ENCODE assay signal across 17 cellular contexts in genomic region chr16:56605475-56605874, GRCh38. TPM values are rescaled to one million over a fixed set of nuclear protein-coding genes. Genes with fewer than 3 reads are reported as not detected.
DNase-seq lines count a peak whose midpoint lies in the region; ATAC-seq, FAIRE-seq and TF ChIP-seq lines count a peak whose summit lies in the region.
"Had no signal": no experiment of that assay in that cellular context is flagged by ENCODE, and none has a peak within 500 bp of the region (broad histone marks: within the 10 kb centered on the region; RNA-seq: fewer than 3 reads in every experiment).

No MANE protein-coding gene starts in this region.

- no peak for TF ChIP-seq CTCF in CD8-positive, alpha-beta T cell (IDR thresholded peaks at IDR 0.05)
- TF ChIP-seq CTCF in ascending aorta (IDR thresholded peaks at IDR 0.05): no peak
- no peak for TF ChIP-seq CTCF in keratinocyte (optimal IDR thresholded peaks at IDR 0.05 in 1 of 3, IDR thresholded peaks at IDR 0.05 in 1 of 3, conservative IDR thresholded peaks at IDR 0.05 in 1 of 3; ENCODE audit: extremely low read depth in 1 of 3, insufficient read depth in 2 of 3, low read length in 3 of 3)
- no peak for TF ChIP-seq CTCF in neural progenitor cell (IDR thresholded peaks at IDR 0.05)

- H3K9me3 Mint-ChIP-seq in CD8-positive, alpha-beta T cell: no peaks in the 10 kb centered on the region
- no peaks in the 10 kb centered on the region for H3K9me3 Mint-ChIP-seq in neural progenitor cell
- H3K9me3 Mint-ChIP-seq: activated T-helper 1 cell treated with anti-CD3 and anti-CD28 coated beads, Interleukin-12 subunit alpha, Interleukin-12 subunit beta, Interleukin-2, Interleukin-4 antibody, amounts not matched to agents 30 ng/mL and 10 ng/mL and 1 ng/mL, durations not matched to agents 14 hours and 24 hours and 36 hours had no signal

- CTCF ChIA-PET in CD8-positive, alpha-beta T cell (lab: Charles Lee): interaction anchor here (0.9 to 4.8 kb wide), 5 partner anchors 29 to 96 kb away, joined by 3 to 27 read pairs (median 4); partner anchors contain the start of gene MT1G

- no peak overlapping the region for H3K4me3 ChIP-seq in CD8-positive, alpha-beta T cell (ENCODE audit: low read depth, low read length)
- no peak overlapping the region for H3K4me3 ChIP-seq in ascending aorta
- no peak overlapping the region for H3K4me3 ChIP-seq in keratinocyte (ENCODE audit: control insufficient read depth in 2 of 3, extremely low read depth in 1 of 3, insufficient read depth in 2 of 3, low read depth in 1 of 3, low read length in 3 of 3)
- no peak overlapping the region for H3K4me3 ChIP-seq in skeletal muscle satellite cell (ENCODE audit: low read length)
- H3K4me3 ChIP-seq in neural progenitor cell: no peak overlapping the region

- peak overlapping the region; percentile 81 for H3K4me2 ChIP-seq in keratinocyte (ENCODE audit: control insufficient read depth, extremely low read depth, insufficient read depth, low read depth, low read length)
- peak overlapping the region; percentile 85 for H3K4me2 ChIP-seq in skeletal muscle satellite cell (ENCODE audit: low read length)
- no peak overlapping the region for H3K4me2 ChIP-seq in neural progenitor cell

- dilution Hi-C loops in keratinocyte (cut with MboI; ENCODE audit: extremely low pct_ligation_motif_present, low sequenced_read_pairs): no loop called here

- peaks cover 26% of the 10 kb centered on the region for H3K4me1 ChIP-seq in CD8-positive, alpha-beta T cell (ENCODE audit: insufficient read depth, low read length)
- H3K4me1 ChIP-seq in ascending aorta: peaks cover 5 to 23% of the 10 kb centered on the region in 2 donors
- H3K4me1 ChIP-seq in keratinocyte (ENCODE audit: control insufficient read depth, extremely low read depth, insufficient read depth, low read length): peaks cover 38% of the 10 kb centered on the region
- H3K4me1 ChIP-seq in skeletal muscle satellite cell (ENCODE audit: control insufficient read depth, insufficient read depth, low read length): peaks cover 33% of the 10 kb centered on the region
- H3K4me1 ChIP-seq in neural progenitor cell: peaks cover 18% of the 10 kb centered on the region

- peaks cover 2% of the 10 kb centered on the region for H3K36me3 Mint-ChIP-seq in CD8-positive, alpha-beta T cell
- no peaks in the 10 kb centered on the region for H3K36me3 Mint-ChIP-seq in neural progenitor cell

- no peak for ATAC-seq in CD8-positive, alpha-beta T cell
- ATAC-seq in HG02973 (IDR thresholded peaks at IDR 0.05; ENCODE audit: unreplicated experiment): no peak
- ATAC-seq: T-helper 17 cell had no signal

- intact Hi-C loops in CD8-positive, alpha-beta T cell (cut with DNase I, micrococcal nuclease): loop anchor here in 1 of 2 experiments (5.0 to 10.0 kb wide), 3 partner anchors 37 to 579 kb away; partner anchors contain the start of genes PSME3IP1 and RSPRY1
- intact Hi-C loops in ascending aorta (cut with DNase I): loop anchor here (5.0 kb wide), 2 partner anchors 153 to 327 kb away; partner anchors contain the start of genes HERPUD1, NUDT21 and OGFOD1

- H3K79me2 ChIP-seq in keratinocyte (ENCODE audit: control insufficient read depth, insufficient read depth, low read length): no peaks in the 10 kb centered on the region
- H3K79me2 ChIP-seq in neural progenitor cell (ENCODE audit: low read depth): no peaks in the 10 kb centered on the region

- no peaks in the 10 kb centered on the region for H3K36me3 ChIP-seq in CD8-positive, alpha-beta T cell (ENCODE audit: insufficient read depth, low read length)
- H3K36me3 ChIP-seq in ascending aorta (no peaks in the 10 kb centered on the region), keratinocyte (ENCODE audit: control insufficient read depth in 2 of 2, extremely low read depth in 1 of 2, insufficient read depth in 2 of 2, low read length in 2 of 2) (no peaks in the 10 kb centered on the region), skeletal muscle satellite cell (ENCODE audit: insufficient read depth, low read length) (no peaks in the 10 kb centered on the region), neural progenitor cell (no peaks in the 10 kb centered on the region)

- peak overlapping the region; percentile 94 for H3K27ac Mint-ChIP-seq in CD8-positive, alpha-beta T cell
- H3K27ac Mint-ChIP-seq in neural progenitor cell: no peak overlapping the region
- H3K27ac Mint-ChIP-seq: activated T-helper 1 cell treated with anti-CD3 and anti-CD28 coated beads, Interleukin-12 subunit alpha, Interleukin-12 subunit beta, Interleukin-2, Interleukin-4 antibody, amounts not matched to agents 30 ng/mL and 10 ng/mL and 1 ng/mL, durations not matched to agents 14 hours and 24 hours and 36 hours; T-helper 17 cell had no signal

- H3K27me3 Mint-ChIP-seq in CD8-positive, alpha-beta T cell (ENCODE audit: low read depth): peaks cover 4% of the 10 kb centered on the region
- peaks cover 10% of the 10 kb centered on the region for H3K27me3 Mint-ChIP-seq in neural progenitor cell (ENCODE audit: insufficient read depth, low read depth)

- H3K9me3 ChIP-seq in CD8-positive, alpha-beta T cell (ENCODE audit: low read length): no peaks in the 10 kb centered on the region
- H3K9me3 ChIP-seq in ascending aorta (no peaks in the 10 kb centered on the region), keratinocyte (ENCODE audit: control insufficient read depth, low read depth, low read length) (no peaks in the 10 kb centered on the region), skeletal muscle satellite cell (replicated peaks; ENCODE audit: low read length) (no peaks in the 10 kb centered on the region), neural progenitor cell (ENCODE audit: low read depth) (no peaks in the 10 kb centered on the region)

- no peaks in the 10 kb centered on the region for H3K9me1 ChIP-seq in keratinocyte (ENCODE audit: control insufficient read depth, extremely low read depth, insufficient read depth, low read length)

- H3K27ac ChIP-seq in CD8-positive, alpha-beta T cell (ENCODE audit: low read depth, low read length): no peak overlapping the region
- H3K27ac ChIP-seq in ascending aorta (peak overlapping the region; percentile 87 to 92), keratinocyte (ENCODE audit: control insufficient read depth, insufficient read depth, low read length) (peak overlapping the region; percentile 95), neural progenitor cell (no peak overlapping the region)

- H3K4me3 Mint-ChIP-seq in CD8-positive, alpha-beta T cell: no peak overlapping the region
- no peak overlapping the region for H3K4me3 Mint-ChIP-seq in neural progenitor cell
- H3K4me3 Mint-ChIP-seq: activated T-helper 1 cell treated with anti-CD3 and anti-CD28 coated beads, Interleukin-12 subunit alpha, Interleukin-12 subunit beta, Interleukin-2, Interleukin-4 antibody, amounts not matched to agents 30 ng/mL and 10 ng/mL and 1 ng/mL, durations not matched to agents 14 hours and 24 hours and 36 hours; T-helper 17 cell had no signal

- DNase-seq in CD8-positive, alpha-beta T cell: no peak
- DNase-seq in ascending aorta (ENCODE audit: low spot score in 2 of 2) (no peak), keratinocyte (ENCODE audit: low read depth, low spot score) (no peak), retina (no peak), anterior cingulate cortex (lab: John Stamatoyannopoulos, UW) (no peak), neural progenitor cell (ENCODE audit: low spot score) (no peak)
- DNase-seq: activated CD4-positive, alpha-beta T cell treated with anti-CD3 and anti-CD28 coated beads for 4 hours; AML-193; DMS79 treated with DMSO at 0.1 percent for 48 hours; MM.1S; OCI-M1; T-helper 17 cell had no signal

- no peak for FAIRE-seq in keratinocyte (lab: Jason Lieb, UNC)
- FAIRE-seq: islet of Langerhans had no signal

- H4K20me1 ChIP-seq in keratinocyte (ENCODE audit: control insufficient read depth, extremely low read depth, insufficient read depth, low read length) (no peaks in the 10 kb centered on the region), neural progenitor cell (ENCODE audit: low read depth) (peaks cover 19% of the 10 kb centered on the region)

- H3K9ac ChIP-seq in keratinocyte (ENCODE audit: control insufficient read depth, extremely low read depth, insufficient read depth, low read length): no peak overlapping the region
- H3K9ac ChIP-seq in skeletal muscle satellite cell (ENCODE audit: low read depth, low read length): peak overlapping the region; percentile 88
- no peak overlapping the region for H3K9ac ChIP-seq in neural progenitor cell

- no peak overlapping the region for H2AFZ ChIP-seq in keratinocyte (ENCODE audit: control insufficient read depth, low read length)
- no peak overlapping the region for H2AFZ ChIP-seq in neural progenitor cell (replicated peaks)

- H3K4me1 Mint-ChIP-seq in CD8-positive, alpha-beta T cell (ENCODE audit: low read depth): peaks cover 37% of the 10 kb centered on the region
- peaks cover 28% of the 10 kb centered on the region for H3K4me1 Mint-ChIP-seq in neural progenitor cell

- peaks cover 28% of the 10 kb centered on the region for H3F3A ChIP-seq in neural progenitor cell (ENCODE audit: low read depth)

- POLR2A ChIA-PET in CD8-positive, alpha-beta T cell (lab: Charles Lee): interaction anchor here (1.2 to 2.2 kb wide), 2 partner anchors 18 to 48 kb away, joined by 5 read pairs; no protein-coding TSS in a partner anchor

- no peaks in the 10 kb centered on the region for H3K27me3 ChIP-seq in CD8-positive, alpha-beta T cell (ENCODE audit: insufficient read depth, low read length)
- H3K27me3 ChIP-seq in ascending aorta (no peaks in the 10 kb centered on the region), keratinocyte (ENCODE audit: control insufficient read depth, extremely low read depth, insufficient read depth, low read length) (no peaks in the 10 kb centered on the region), skeletal muscle satellite cell (ENCODE audit: control insufficient read depth, insufficient read depth, low read length) (no peaks in the 10 kb centered on the region), neural progenitor cell (peaks cover 94% of the 10 kb centered on the region)

RNA-seq across cellular contexts. Expression of gene MT2A, which starts 2.9 kb away (rescaled TPM):
- 10 to 100 TPM; 71.0 to 95.7 TPM for total RNA-seq in CD8-positive, alpha-beta T cell
- total RNA-seq in ascending aorta (602 TPM), neural progenitor cell (ENCODE audit: low replicate concordance) (1.3 TPM in 1 of 2 replicates, not detected in the other)
- polyA plus RNA-seq in keratinocyte: 489 to 1,016 TPM (median 990 TPM) in 3 replicates
- polyA plus RNA-seq in keratinocyte (2011; ENCODE audit: low read depth): 310 TPM
- polyA plus RNA-seq in keratinocyte (2011; cell fraction: cytosol; rRNA removed): 741 and 1,546 TPM in 2 replicates
- polyA plus RNA-seq in keratinocyte (2011; cell fraction: nucleus; rRNA removed): 335 and 470 TPM in 2 replicates
- 2,479 and 10,771 TPM in 2 replicates for polyA plus RNA-seq in keratinocyte (2012; ENCODE audit: low replicate concordance)
- polyA minus RNA-seq in keratinocyte: 401 to 1,828 TPM (median 417 TPM) in 3 replicates
- 2,677 TPM for polyA minus RNA-seq in keratinocyte (2011; cell fraction: cytosol; rRNA and poly(A)+ RNA removed)
- polyA minus RNA-seq in keratinocyte (2011; cell fraction: nucleus; rRNA and poly(A)+ RNA removed): 152 and 202 TPM in 2 replicates
- 524 and 636 TPM in 2 replicates for total RNA-seq in skeletal muscle satellite cell (2012; rRNA removed)
- polyA plus RNA-seq: neural cell had no signal

RNA-seq across cellular contexts. Expression of gene MT3, which starts 16.1 kb away (rescaled TPM):
- total RNA-seq in CD8-positive, alpha-beta T cell: 1 to 10 TPM in 1 of 2 experiments, under 1 TPM in 1; 1.00 to 1.8 TPM
- total RNA-seq in ascending aorta: not detected
- not detected in 3 replicates for polyA plus RNA-seq in keratinocyte
- not detected for polyA plus RNA-seq in keratinocyte (2011; ENCODE audit: low read depth)
- not detected in 2 replicates for polyA plus RNA-seq in keratinocyte (2011; cell fraction: cytosol; rRNA removed)
- polyA plus RNA-seq in keratinocyte (2011; cell fraction: nucleus; rRNA removed): not detected in 2 replicates
- polyA plus RNA-seq in keratinocyte (2012; ENCODE audit: low replicate concordance): not detected in 2 replicates
- not detected in 3 replicates for polyA minus RNA-seq in keratinocyte
- polyA minus RNA-seq in keratinocyte (2011; cell fraction: cytosol; rRNA and poly(A)+ RNA removed): not detected
- not detected in 2 replicates for polyA minus RNA-seq in keratinocyte (2011; cell fraction: nucleus; rRNA and poly(A)+ RNA removed)
- total RNA-seq in skeletal muscle satellite cell (2012; rRNA removed): 2.2 TPM in 1 of 2 replicates, not detected in the other
- not detected in 2 replicates for total RNA-seq in neural progenitor cell (ENCODE audit: low replicate concordance)
- total RNA-seq: T-helper 17 cell had no signal

RNA-seq across cellular contexts. Expression of gene MT1E, which starts 20.1 kb away (rescaled TPM):
- total RNA-seq in CD8-positive, alpha-beta T cell: 1 to 10 TPM; 3.0 to 5.5 TPM
- total RNA-seq in ascending aorta (456 TPM), neural progenitor cell (ENCODE audit: low replicate concordance) (1.9 and 2.4 TPM in 2 replicates)
- 394 to 1,732 TPM (median 404 TPM) in 3 replicates for polyA plus RNA-seq in keratinocyte
- polyA plus RNA-seq in keratinocyte (2011; ENCODE audit: low read depth): 55.2 TPM
- polyA plus RNA-seq in keratinocyte (2011; cell fraction: cytosol; rRNA removed): 1,504 and 3,462 TPM in 2 replicates
- 621 and 624 TPM in 2 replicates for polyA plus RNA-seq in keratinocyte (2011; cell fraction: nucleus; rRNA removed)
- polyA plus RNA-seq in keratinocyte (2012; ENCODE audit: low replicate concordance): 688 and 1,595 TPM in 2 replicates
- polyA minus RNA-seq in keratinocyte: 298 to 744 TPM (median 398 TPM) in 3 replicates
- polyA minus RNA-seq in keratinocyte (2011; cell fraction: cytosol; rRNA and poly(A)+ RNA removed): 667 TPM
- polyA minus RNA-seq in keratinocyte (2011; cell fraction: nucleus; rRNA and poly(A)+ RNA removed): 76.9 and 81.7 TPM in 2 replicates
- 578 and 773 TPM in 2 replicates for total RNA-seq in skeletal muscle satellite cell (2012; rRNA removed)
- polyA plus RNA-seq: neural cell had no signal

RNA-seq across cellular contexts. Expression of gene MT1M, which starts 27.0 kb away (rescaled TPM):
- total RNA-seq in CD8-positive, alpha-beta T cell: not detected
- total RNA-seq in ascending aorta (105 TPM), neural progenitor cell (ENCODE audit: low replicate concordance) (not detected in 2 replicates)
- 0.20 to 0.74 TPM (median 0.24 TPM) in 3 replicates for polyA plus RNA-seq in keratinocyte
- polyA plus RNA-seq in keratinocyte (2011; ENCODE audit: low read depth): not detected
- 0.32 and 0.65 TPM in 2 replicates for polyA plus RNA-seq in keratinocyte (2011; cell fraction: cytosol; rRNA removed)
- 0.27 TPM in 1 of 2 replicates, not detected in the other for polyA plus RNA-seq in keratinocyte (2011; cell fraction: nucleus; rRNA removed)
- polyA plus RNA-seq in keratinocyte (2012; ENCODE audit: low replicate concordance): 0.79 and 1.1 TPM in 2 replicates
- polyA minus RNA-seq in keratinocyte: 0.56 to 0.76 TPM in 2 of 3 replicates, not detected in the other
- polyA minus RNA-seq in keratinocyte (2011; cell fraction: cytosol; rRNA and poly(A)+ RNA removed): not detected
- not detected in 2 replicates for polyA minus RNA-seq in keratinocyte (2011; cell fraction: nucleus; rRNA and poly(A)+ RNA removed)
- total RNA-seq in skeletal muscle satellite cell (2012; rRNA removed): 6.3 and 10.0 TPM in 2 replicates
- total RNA-seq: activated T-helper 1 cell treated with anti-CD3 and anti-CD28 coated beads, Interleukin-12 subunit alpha, Interleukin-12 subunit beta, Interleukin-2, Interleukin-4 antibody, amounts not matched to agents 30 ng/mL and 10 ng/mL and 1 ng/mL, durations not matched to agents 14 hours and 24 hours and 36 hours; T-helper 17 cell had no signal
- polyA plus RNA-seq: neural cell had no signal

RNA-seq across cellular contexts. Expression of gene MT1A, which starts 33.0 kb away (rescaled TPM):
- not detected for total RNA-seq in CD8-positive, alpha-beta T cell
- 183 TPM for total RNA-seq in ascending aorta
- polyA plus RNA-seq in keratinocyte: not detected in 3 replicates
- not detected for polyA plus RNA-seq in keratinocyte (2011; ENCODE audit: low read depth)
- not detected in 2 replicates for polyA plus RNA-seq in keratinocyte (2011; cell fraction: cytosol; rRNA removed)
- polyA plus RNA-seq in keratinocyte (2011; cell fraction: nucleus; rRNA removed): not detected in 2 replicates
- polyA plus RNA-seq in keratinocyte (2012; ENCODE audit: low replicate concordance): 0.93 TPM in 1 of 2 replicates, not detected in the other
- polyA minus RNA-seq in keratinocyte: not detected in 3 replicates
- polyA minus RNA-seq in keratinocyte (2011; cell fraction: cytosol; rRNA and poly(A)+ RNA removed): not detected
- not detected in 2 replicates for polyA minus RNA-seq in keratinocyte (2011; cell fraction: nucleus; rRNA and poly(A)+ RNA removed)
- total RNA-seq in skeletal muscle satellite cell (2012; rRNA removed): 17.7 and 23.6 TPM in 2 replicates
- total RNA-seq in neural progenitor cell (ENCODE audit: low replicate concordance): not detected in 2 replicates
- total RNA-seq: T-helper 17 cell had no signal
- polyA plus RNA-seq: neural cell had no signal

Comparison
In these comparisons a context has a peak if more than half of its experiments do, and no peak if none do; other contexts are left out.
1. H3K27ac ChIP-seq: peak in ascending aorta (2 of 2) and keratinocyte (single experiment); none in CD8-positive, alpha-beta T cell (single experiment) and neural progenitor cell (single experiment).
2. RNA of gene MT2A, which starts 2.9 kb away (total RNA-seq): 602 TPM in ascending aorta (single experiment) and 71.0 to 95.7 TPM in CD8-positive, alpha-beta T cell; 1.3 TPM in neural progenitor cell; every median in the first group is over 10 times any median in the second.
3. RNA of gene MT1E, which starts 20.1 kb away (total RNA-seq): 456 TPM in ascending aorta (single experiment); 3.0 to 5.5 TPM in CD8-positive, alpha-beta T cell and 1.9 to 2.4 TPM in neural progenitor cell; every median in the first group is over 10 times any median in the second.